In the genomic region with DNA sequence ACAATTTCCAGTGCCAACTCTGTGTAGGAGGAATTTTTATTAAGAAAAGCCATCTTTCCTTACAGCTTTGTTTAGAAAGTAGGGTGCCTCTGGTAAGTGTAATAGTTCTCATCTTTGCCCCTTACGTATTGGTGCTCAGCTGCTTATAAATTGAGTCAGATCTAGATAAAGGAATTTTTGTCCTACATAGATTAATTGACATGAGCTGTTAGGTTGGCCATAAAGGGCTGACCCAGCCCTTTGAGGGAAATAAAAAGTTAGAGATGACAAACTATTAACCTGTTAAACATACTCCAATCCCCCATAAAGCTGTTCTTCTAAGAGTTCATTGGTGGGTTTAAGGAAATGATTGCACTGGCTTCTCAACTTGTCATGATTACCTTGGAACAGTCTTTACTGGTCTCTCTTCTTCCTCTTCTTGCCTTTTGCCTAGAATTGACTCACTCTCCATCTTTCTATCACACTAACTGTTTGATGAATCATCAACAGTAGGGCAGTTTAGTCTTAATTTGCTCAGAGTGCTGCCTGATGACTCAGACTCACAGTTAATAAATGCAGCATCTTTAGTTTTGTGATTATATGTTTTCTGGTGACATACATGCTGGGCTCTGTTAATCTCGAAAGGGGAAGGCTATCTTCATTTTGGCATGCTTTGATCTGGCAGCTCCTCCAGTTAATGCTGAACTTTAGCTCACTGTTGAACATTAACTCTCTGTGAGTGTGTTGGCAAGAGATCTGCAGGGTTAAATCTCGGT, we compare ENCODE assay signal across 7 cellular contexts.
DNase-seq lines count a peak whose midpoint lies in the region; ATAC-seq and TF ChIP-seq lines count a peak whose summit lies in the region.

No MANE protein-coding gene starts in this region.

- DNase-seq in RWPE1 (ENCODE audit: low spot score) (peak; percentile 97), foreskin melanocyte (peak; percentile 70), globus pallidus (ENCODE audit: low spot score) (no peak), NCI-H2196 (lab: John Stamatoyannopoulos, UW; ENCODE audit: unreplicated experiment) (no peak), NCI-H2107 treated with DMSO at 0.1 percent for 48 hours (lab: John Stamatoyannopoulos, UW; ENCODE audit: unreplicated experiment) (no peak)

- CTCF ChIA-PET in RWPE1 (lab: Yijun Ruan, JAX): interaction anchor here (0.7 to 1.6 kb wide), 2 partner anchors 17 to 23 kb away, joined by 3 to 6 read pairs; no protein-coding TSS in a partner anchor

- no peak for TF ChIP-seq CTCF in RWPE1 (conservative IDR thresholded peaks at IDR 0.05; ENCODE audit: low read depth)

- H3K27ac ChIP-seq in RWPE1: no peak overlapping the region

- POLR2A ChIA-PET in RWPE1 (lab: Yijun Ruan, JAX; ENCODE audit: low non-redundant PET): no interaction called here

- ATAC-seq in GM18907 (IDR thresholded peaks at IDR 0.05; ENCODE audit: unreplicated experiment) (peak; percentile 88), HG02970 (IDR thresholded peaks at IDR 0.05; ENCODE audit: low FRiP score, unreplicated experiment) (peak; percentile 44)

Comparison
In these comparisons a context has a peak if more than half of its experiments do, and no peak if none do; other contexts are left out.
1. DNase-seq: peak in RWPE1 (single experiment) and foreskin melanocyte (single experiment); none in globus pallidus (single experiment), NCI-H2196 (single experiment) and NCI-H2107 treated with DMSO at 0.1 percent for 48 hours (single experiment).